In the genomic region with DNA sequence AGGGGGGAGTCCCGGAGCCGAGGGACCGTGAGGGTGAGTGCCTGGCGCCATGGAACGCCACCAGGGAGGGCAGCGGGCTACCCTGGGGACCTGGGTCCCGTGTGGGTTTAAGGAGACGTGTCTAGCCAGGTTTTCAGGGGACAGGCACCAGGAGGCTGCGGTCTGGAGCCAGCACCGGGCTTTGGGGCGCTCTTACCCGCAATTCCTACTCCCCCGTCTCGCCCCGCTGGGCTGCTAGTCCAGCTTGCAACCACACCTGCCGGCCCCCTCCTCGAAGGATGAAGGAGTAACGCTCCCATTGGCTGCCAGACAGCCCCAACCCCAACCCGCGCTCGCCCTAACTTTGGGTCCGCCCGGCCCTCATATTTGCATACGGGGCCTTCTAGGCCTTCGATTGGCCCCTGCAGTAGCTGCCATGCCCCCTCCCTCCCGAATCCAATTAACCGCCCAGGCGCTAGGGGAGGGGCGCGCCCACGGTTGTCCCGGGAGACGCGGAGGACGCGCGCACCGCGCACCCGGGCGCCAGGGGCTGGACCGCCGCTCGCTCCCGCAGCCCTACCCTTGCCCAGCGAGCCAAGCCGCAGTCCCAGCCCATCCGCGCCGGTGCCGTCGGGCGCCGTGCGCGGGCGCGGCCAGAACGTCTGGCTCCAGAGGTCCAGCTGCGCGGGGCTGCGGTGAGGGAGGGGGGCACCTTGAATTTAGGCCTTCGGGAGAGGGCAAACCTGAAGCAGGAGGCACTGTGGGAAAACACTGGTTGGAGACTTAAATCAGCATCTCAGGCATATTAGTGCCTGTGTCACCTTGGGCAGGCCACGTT, we compare ENCODE assay signal across 8 cellular contexts. TPM values are rescaled to one million over a fixed set of nuclear protein-coding genes. Genes with fewer than 3 reads are reported as not detected.
DNase-seq lines count a peak whose midpoint lies in the region; ATAC-seq lines count a peak whose summit lies in the region.

A gene (minus strand): TSS at position 456 of the 817 bp plus-strand sequence. CDS start 157 bp downstream, at position 299.

- DNase-seq in Daoy (ENCODE audit: low read depth) (peak; percentile 87), NCI-H2171 (lab: John Stamatoyannopoulos, UW) (peak; percentile 93), caudate nucleus (lab: John Stamatoyannopoulos, UW) (peak in 51 of 61 donors; percentile 5 to 78 (median 44)), islet precursor cell (peak; percentile 99)
- peak; percentile 38 to 61 (median 44) for DNase-seq in activated CD4-positive, CD25-positive, alpha-beta regulatory T cell (lab: John Stamatoyannopoulos, UW)
- DNase-seq in stimulated activated CD4-positive, alpha-beta T cell treated with anti-CD3 and anti-CD28 coated beads, Interleukin-12 subunit alpha, Interleukin-12 subunit beta, amount 100 ng/mL, for 4 hours: peak; percentile 69

- H3K27ac ChIP-seq in caudate nucleus (ENCODE audit: low read depth, low read length): no peak within 1 kb of the TSS

- ATAC-seq in HG02884 (IDR thresholded peaks at IDR 0.05; ENCODE audit: unreplicated experiment) (peak; percentile 66), GM19397 (IDR thresholded peaks at IDR 0.05; ENCODE audit: unreplicated experiment) (no peak)

RNA-seq across cellular contexts. Expression of the gene that starts here (rescaled TPM):
- not detected in 2 replicates for total RNA-seq in Daoy (2014; rRNA removed; shearing (Covaris generic))

Comparison
In these comparisons a context has a peak if more than half of its experiments do, and no peak if none do; other contexts are left out.
1. Peak in DNase-seq in Daoy; RNA of the gene not detected or under 1 TPM.
2. DNase-seq: peak in every context shown above with its lines; median percentile 99 in islet precursor cell; 93 in NCI-H2171; 87 in Daoy; 69 in stimulated activated CD4-positive, alpha-beta T cell treated with anti-CD3 and anti-CD28 coated beads, Interleukin-12 subunit alpha, Interleukin-12 subunit beta, amount 100 ng/mL, for 4 hours; 44 in activated CD4-positive, CD25-positive, alpha-beta regulatory T cell; 44 in caudate nucleus.